ENCODE assay signal across 18 cellular contexts in genomic region chr1:100926240-100926639, GRCh38. TPM values are rescaled to one million over a fixed set of nuclear protein-coding genes. Genes with fewer than 3 reads are reported as not detected.
A peak's percentile ranks its signal among the peaks of the same experiment; 100 is the strongest.
DNase-seq lines count a peak whose midpoint lies in the region; ATAC-seq lines count a peak whose summit lies in the region.
"Had no signal": no experiment of that assay in that cellular context is flagged by ENCODE, and none has a peak within 500 bp of the region (broad histone marks: within the 10 kb centered on the region; RNA-seq: fewer than 3 reads in every experiment).

No MANE protein-coding gene starts in this region.

- H3K27ac Mint-ChIP-seq in activated CD4-positive, alpha-beta T cell treated with anti-CD3 and anti-CD28 coated beads for 36 hours: peak overlapping the region; percentile 87
- no peak overlapping the region for H3K27ac Mint-ChIP-seq in activated CD4-positive, alpha-beta T cell treated with anti-CD3 and anti-CD28 coated beads, Interleukin-2, amount 10 ng/mL, durations not matched to agents 7 days and 5 days
- H3K27ac Mint-ChIP-seq in activated naive CD8-positive, alpha-beta T cell treated with anti-CD3 and anti-CD28 coated beads for 36 hours: peak overlapping the region; percentile 73
- H3K27ac Mint-ChIP-seq: HFFc6 had no signal

- no peak for DNase-seq in activated CD4-positive, alpha-beta T cell treated with anti-CD3 and anti-CD28 coated beads for 36 hours
- no peak for DNase-seq in activated CD4-positive, alpha-beta T cell treated with anti-CD3 and anti-CD28 coated beads, Interleukin-2, amount 10 ng/mL, durations not matched to agents 7 days and 5 days
- peak; percentile 4 for DNase-seq in stimulated activated CD4-positive, alpha-beta T cell treated with anti-CD3 and anti-CD28 coated beads, Interleukin-1b, Interleukin-23, amount 100 ng/mL, for 48 hours
- no peak for DNase-seq in stimulated activated CD4-positive, alpha-beta T cell treated with anti-CD3 and anti-CD28 coated beads, Interleukin-15, amount 100 ng/mL, for 24 hours
- DNase-seq in activated naive CD8-positive, alpha-beta T cell treated with anti-CD3 and anti-CD28 coated beads for 36 hours: no peak
- DNase-seq in NCI-H128 (lab: John Stamatoyannopoulos, UW; ENCODE audit: unreplicated experiment) (no peak), cerebellar nuclear complex (lab: John Stamatoyannopoulos, UW) (no peak)
- DNase-seq: Caco-2, DMS153, EL, HFFc6, Karpas-422, MG63, NCI-H1092 treated with DMSO at 0.1 percent for 48 hours, NCI-H187, NCI-H226, NCI-H524 treated with DMSO at 0.1 percent for 48 hours had no signal

- intact Hi-C loops in activated CD4-positive, alpha-beta T cell treated with anti-CD3 and anti-CD28 coated beads for 36 hours (cut with DNase I, micrococcal nuclease): loop anchor here in 1 of 2 experiments (2.0 to 5.0 kb wide), 2 partner anchors 81 to 211 kb away; no protein-coding TSS in a partner anchor

- peaks cover 29% of the 10 kb centered on the region for H3K36me3 Mint-ChIP-seq in activated CD4-positive, alpha-beta T cell treated with anti-CD3 and anti-CD28 coated beads for 36 hours (ENCODE audit: low read depth)
- peaks cover 33% of the 10 kb centered on the region for H3K36me3 Mint-ChIP-seq in activated CD4-positive, alpha-beta T cell treated with anti-CD3 and anti-CD28 coated beads, Interleukin-2, amount 10 ng/mL, durations not matched to agents 7 days and 5 days (ENCODE audit: low read depth)
- H3K36me3 Mint-ChIP-seq in activated naive CD8-positive, alpha-beta T cell treated with anti-CD3 and anti-CD28 coated beads for 36 hours: peaks cover 22% of the 10 kb centered on the region

- CTCF ChIA-PET in activated CD4-positive, alpha-beta T cell treated with anti-CD3 and anti-CD28 coated beads for 36 hours (lab: Charles Lee): interaction anchor here (6.2 kb wide), 1 partner anchor 363 kb away, joined by 98 read pairs; no protein-coding TSS in a partner anchor
- CTCF ChIA-PET in activated CD4-positive, alpha-beta T cell treated with anti-CD3 and anti-CD28 coated beads, Interleukin-2, amount 10 ng/mL, durations not matched to agents 7 days and 5 days (lab: Charles Lee): no interaction called here

- peak; percentile 22 for ATAC-seq in activated CD4-positive, alpha-beta T cell treated with anti-CD3 and anti-CD28 coated beads for 36 hours
- ATAC-seq in GM19452 (IDR thresholded peaks at IDR 0.05; ENCODE audit: unreplicated experiment): no peak

- H3K4me3 Mint-ChIP-seq in activated CD4-positive, alpha-beta T cell treated with anti-CD3 and anti-CD28 coated beads for 36 hours: no peak overlapping the region
- H3K4me3 Mint-ChIP-seq in activated CD4-positive, alpha-beta T cell treated with anti-CD3 and anti-CD28 coated beads, Interleukin-2, amount 10 ng/mL, durations not matched to agents 7 days and 5 days: no peak overlapping the region
- H3K4me3 Mint-ChIP-seq in activated naive CD8-positive, alpha-beta T cell treated with anti-CD3 and anti-CD28 coated beads for 36 hours: no peak overlapping the region
- H3K4me3 Mint-ChIP-seq: HFFc6 had no signal

- H3K4me1 Mint-ChIP-seq in activated CD4-positive, alpha-beta T cell treated with anti-CD3 and anti-CD28 coated beads for 36 hours: peaks cover 60% of the 10 kb centered on the region
- H3K4me1 Mint-ChIP-seq in activated CD4-positive, alpha-beta T cell treated with anti-CD3 and anti-CD28 coated beads, Interleukin-2, amount 10 ng/mL, durations not matched to agents 7 days and 5 days: peaks cover 40% of the 10 kb centered on the region
- H3K4me1 Mint-ChIP-seq in activated naive CD8-positive, alpha-beta T cell treated with anti-CD3 and anti-CD28 coated beads for 36 hours: peaks cover 36% of the 10 kb centered on the region

- peaks cover 14% of the 10 kb centered on the region for H3K9me3 Mint-ChIP-seq in activated CD4-positive, alpha-beta T cell treated with anti-CD3 and anti-CD28 coated beads for 36 hours (ENCODE audit: low read depth)
- peaks cover 9% of the 10 kb centered on the region for H3K9me3 Mint-ChIP-seq in activated CD4-positive, alpha-beta T cell treated with anti-CD3 and anti-CD28 coated beads, Interleukin-2, amount 10 ng/mL, durations not matched to agents 7 days and 5 days
- H3K9me3 Mint-ChIP-seq in activated naive CD8-positive, alpha-beta T cell treated with anti-CD3 and anti-CD28 coated beads for 36 hours: peaks cover 10% of the 10 kb centered on the region
- H3K9me3 Mint-ChIP-seq: HFFc6 had no signal

- no peaks in the 10 kb centered on the region for H3K27me3 Mint-ChIP-seq in activated CD4-positive, alpha-beta T cell treated with anti-CD3 and anti-CD28 coated beads for 36 hours
- no peaks in the 10 kb centered on the region for H3K27me3 Mint-ChIP-seq in activated CD4-positive, alpha-beta T cell treated with anti-CD3 and anti-CD28 coated beads, Interleukin-2, amount 10 ng/mL, durations not matched to agents 7 days and 5 days
- no peaks in the 10 kb centered on the region for H3K27me3 Mint-ChIP-seq in activated naive CD8-positive, alpha-beta T cell treated with anti-CD3 and anti-CD28 coated beads for 36 hours

- POLR2A ChIA-PET in activated CD4-positive, alpha-beta T cell treated with anti-CD3 and anti-CD28 coated beads for 36 hours (lab: Charles Lee): no interaction called here
- POLR2A ChIA-PET in activated CD4-positive, alpha-beta T cell treated with anti-CD3 and anti-CD28 coated beads, Interleukin-2, amount 10 ng/mL, durations not matched to agents 7 days and 5 days (lab: Charles Lee): no interaction called here

RNA-seq across cellular contexts. Expression of gene SLC30A7, which starts 30.4 kb away (rescaled TPM):
- 10 to 100 TPM; 33.2 to 34.6 TPM for total RNA-seq in activated CD4-positive, alpha-beta T cell treated with anti-CD3 and anti-CD28 coated beads for 36 hours
- 10 to 100 TPM; 32.8 to 33.9 TPM for total RNA-seq in activated CD4-positive, alpha-beta T cell treated with anti-CD3 and anti-CD28 coated beads, Interleukin-2, amount 10 ng/mL, durations not matched to agents 7 days and 5 days
- 10 to 100 TPM; 38.9 to 40.9 TPM for total RNA-seq in activated naive CD8-positive, alpha-beta T cell treated with anti-CD3 and anti-CD28 coated beads for 36 hours

RNA-seq across cellular contexts. Expression of gene EXTL2, which starts 31.6 kb away (rescaled TPM):
- 1 to 10 TPM; 4.5 to 5.0 TPM for total RNA-seq in activated CD4-positive, alpha-beta T cell treated with anti-CD3 and anti-CD28 coated beads for 36 hours
- total RNA-seq in activated CD4-positive, alpha-beta T cell treated with anti-CD3 and anti-CD28 coated beads, Interleukin-2, amount 10 ng/mL, durations not matched to agents 7 days and 5 days: 1 to 10 TPM; 2.4 to 3.5 TPM
- total RNA-seq in activated naive CD8-positive, alpha-beta T cell treated with anti-CD3 and anti-CD28 coated beads for 36 hours: 10 to 100 TPM in 1 of 2 experiments, 1 to 10 TPM in 1; 10.0 to 10.8 TPM
